ENCODE assay signal across 9 cellular contexts in the genomic region with DNA sequence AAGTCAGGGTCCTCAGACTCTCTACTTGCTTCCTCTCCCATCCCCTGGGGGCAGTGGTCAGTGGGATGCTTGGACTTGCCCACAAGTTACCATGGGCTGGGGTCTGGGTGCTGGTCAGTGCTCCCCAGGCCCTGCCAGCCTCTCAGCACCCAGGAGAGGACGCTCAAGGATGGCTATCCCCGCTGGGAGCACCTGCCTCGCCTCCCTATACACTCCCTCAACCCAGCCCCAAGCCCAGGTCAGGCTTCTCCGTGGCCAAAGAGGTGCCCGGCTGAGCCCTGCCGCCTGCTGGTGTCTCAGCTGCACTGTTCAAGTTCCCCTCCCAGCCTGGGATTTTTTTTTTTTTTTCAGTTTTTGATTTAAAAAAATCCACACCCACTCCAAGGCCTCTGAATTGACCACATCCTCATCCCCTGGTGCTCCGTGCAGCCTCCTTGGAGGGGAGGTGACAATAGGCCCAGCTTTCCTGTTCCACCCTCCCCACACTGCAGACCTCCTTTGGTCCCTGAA. TPM values are rescaled to one million over a fixed set of nuclear protein-coding genes. Genes with fewer than 3 reads are reported as not detected.
DNase-seq lines count a peak whose midpoint lies in the region; ATAC-seq, FAIRE-seq and TF ChIP-seq lines count a peak whose summit lies in the region.
"Had no signal": no experiment of that assay in that cellular context is flagged by ENCODE, and none has a peak within 500 bp of the region (broad histone marks: within the 10 kb centered on the region; RNA-seq: fewer than 3 reads in every experiment).

No MANE protein-coding gene starts in this region.

- no peak overlapping the region for H3K27ac ChIP-seq in keratinocyte (ENCODE audit: control insufficient read depth, insufficient read depth, low read length)

- no peaks in the 10 kb centered on the region for H3K9me3 Mint-ChIP-seq in activated naive CD4-positive, alpha-beta T cell treated with anti-CD3 and anti-CD28 coated beads, Interleukin-2, amount 50 U/mL, for 72 hours

- TF ChIP-seq CTCF in Loucy (conservative IDR thresholded peaks at IDR 0.05; ENCODE audit: low read length) (peak; percentile 78), keratinocyte (optimal IDR thresholded peaks at IDR 0.05 in 1 of 3, IDR thresholded peaks at IDR 0.05 in 1 of 3, conservative IDR thresholded peaks at IDR 0.05 in 1 of 3; ENCODE audit: extremely low read depth in 1 of 3, insufficient read depth in 2 of 3, low read length in 3 of 3) (peak; percentile 33 to 53 (median 49))

- H3K9ac ChIP-seq in Loucy (ENCODE audit: low read depth, low read length, poor library complexity, severe bottlenecking) (no peak overlapping the region), keratinocyte (ENCODE audit: control insufficient read depth, extremely low read depth, insufficient read depth, low read length) (no peak overlapping the region)

- peak overlapping the region; percentile 45 for H3K4me2 ChIP-seq in Loucy (ENCODE audit: low read depth, low read length, poor library complexity, severe bottlenecking)
- H3K4me2 ChIP-seq in keratinocyte (ENCODE audit: control insufficient read depth, extremely low read depth, insufficient read depth, low read depth, low read length), result no peak overlapping the region

- H3K36me3 ChIP-seq in Loucy (ENCODE audit: insufficient read depth, low read length) (no peaks in the 10 kb centered on the region), keratinocyte (ENCODE audit: control insufficient read depth in 2 of 2, extremely low read depth in 1 of 2, insufficient read depth in 2 of 2, low read length in 2 of 2) (no peaks in the 10 kb centered on the region)

- FAIRE-seq in keratinocyte (lab: Jason Lieb, UNC), result no peak
- FAIRE-seq: A204.1 had no signal

- H3K4me3 ChIP-seq in Loucy (ENCODE audit: low read length, poor library complexity, severe bottlenecking) (no peak overlapping the region), keratinocyte (ENCODE audit: control insufficient read depth in 2 of 3, extremely low read depth in 1 of 3, insufficient read depth in 2 of 3, low read depth in 1 of 3, low read length in 3 of 3) (no peak overlapping the region)

- H3K79me2 ChIP-seq in Loucy (ENCODE audit: insufficient read depth, low read length), result no peaks in the 10 kb centered on the region
- H3K79me2 ChIP-seq in keratinocyte (ENCODE audit: control insufficient read depth, insufficient read depth, low read length), result no peaks in the 10 kb centered on the region

- H4K20me1 ChIP-seq in Loucy (ENCODE audit: insufficient read depth, low read length, poor library complexity, severe bottlenecking) (no peaks in the 10 kb centered on the region), keratinocyte (ENCODE audit: control insufficient read depth, extremely low read depth, insufficient read depth, low read length) (no peaks in the 10 kb centered on the region)

- dilution Hi-C loops in keratinocyte (cut with MboI; ENCODE audit: extremely low pct_ligation_motif_present, low sequenced_read_pairs), result no loop called here

- no peak overlapping the region for H3K27ac Mint-ChIP-seq in activated naive CD4-positive, alpha-beta T cell treated with anti-CD3 and anti-CD28 coated beads, Interleukin-2, amount 50 U/mL, for 72 hours

- no peaks in the 10 kb centered on the region for H3K27me3 ChIP-seq in Loucy (ENCODE audit: insufficient read depth, low read length, poor library complexity, severe bottlenecking)
- no peaks in the 10 kb centered on the region for H3K27me3 ChIP-seq in keratinocyte (ENCODE audit: control insufficient read depth, extremely low read depth, insufficient read depth, low read length)

- no peaks in the 10 kb centered on the region for H3K9me3 ChIP-seq in Loucy (ENCODE audit: insufficient read depth, low read depth, low read length)
- no peaks in the 10 kb centered on the region for H3K9me3 ChIP-seq in keratinocyte (ENCODE audit: control insufficient read depth, low read depth, low read length)

- peaks cover 9% of the 10 kb centered on the region for H3K4me1 ChIP-seq in Loucy (ENCODE audit: insufficient read depth, low read length, poor library complexity, severe bottlenecking)
- no peaks in the 10 kb centered on the region for H3K4me1 ChIP-seq in keratinocyte (ENCODE audit: control insufficient read depth, extremely low read depth, insufficient read depth, low read length)

- peak; percentile 47 to 57 for ATAC-seq in activated naive CD4-positive, alpha-beta T cell treated with anti-CD3 and anti-CD28 coated beads, Interleukin-2, amount 50 U/mL, for 72 hours
- no peak for ATAC-seq in GM21717 (IDR thresholded peaks at IDR 0.05; ENCODE audit: unreplicated experiment)

- H2AFZ ChIP-seq in Loucy (ENCODE audit: low read length), result no peak overlapping the region; the same call in 1 of the 2 replicates
- no peak overlapping the region for H2AFZ ChIP-seq in keratinocyte (ENCODE audit: control insufficient read depth, low read length)

- no peaks in the 10 kb centered on the region for H3K9me2 ChIP-seq in Loucy (replicated peaks; ENCODE audit: low read depth, low read length)

- H3K36me3 Mint-ChIP-seq in activated naive CD4-positive, alpha-beta T cell treated with anti-CD3 and anti-CD28 coated beads, Interleukin-2, amount 50 U/mL, for 72 hours, result peaks cover 0 to 5% of the 10 kb centered on the region in 2 donors

- DNase-seq in DMS 273 (lab: John Stamatoyannopoulos, UW; ENCODE audit: unreplicated experiment), result peak; percentile 33
- no peak for DNase-seq in DMS 273 treated with DMSO at 0.1 percent for 48 hours (lab: John Stamatoyannopoulos, UW)
- DNase-seq in activated naive CD4-positive, alpha-beta T cell treated with anti-CD3 and anti-CD28 coated beads, Interleukin-2, amount 50 U/mL, for 72 hours (ENCODE audit: low spot score in 2 of 2), result peak in 1 of 2 donors; percentile 28
- no peak for DNase-seq in keratinocyte (ENCODE audit: low read depth, low spot score)
- DNase-seq in NCI-H2081 (lab: John Stamatoyannopoulos, UW), result no peak
- no peak for DNase-seq in globus pallidus (ENCODE audit: low spot score)

- no peaks in the 10 kb centered on the region for H3K9me1 ChIP-seq in keratinocyte (ENCODE audit: control insufficient read depth, extremely low read depth, insufficient read depth, low read length)

- H3F3A ChIP-seq in Loucy (ENCODE audit: low read depth), result no peaks in the 10 kb centered on the region

RNA-seq across cellular contexts. Expression of gene F2RL3, which starts 10.8 kb away (rescaled TPM):
- not detected for total RNA-seq in activated naive CD4-positive, alpha-beta T cell treated with anti-CD3 and anti-CD28 coated beads, Interleukin-2, amount 50 U/mL, for 72 hours
- polyA plus RNA-seq in keratinocyte, result 0.01 TPM in 1 of 3 replicates, not detected in the others
- not detected for polyA plus RNA-seq in keratinocyte (2011; ENCODE audit: low read depth)
- not detected in 2 replicates for polyA plus RNA-seq in keratinocyte (2011; cell fraction: cytosol; rRNA removed)
- polyA plus RNA-seq in keratinocyte (2011; cell fraction: nucleus; rRNA removed), result not detected in 2 replicates
- polyA plus RNA-seq in keratinocyte (2012; ENCODE audit: low replicate concordance), result 0.04 TPM in 1 of 2 replicates, not detected in the other
- not detected in 3 replicates for polyA minus RNA-seq in keratinocyte
- polyA minus RNA-seq in keratinocyte (2011; cell fraction: cytosol; rRNA and poly(A)+ RNA removed), result not detected
- not detected in 2 replicates for polyA minus RNA-seq in keratinocyte (2011; cell fraction: nucleus; rRNA and poly(A)+ RNA removed)
